1 cellular context compared by ENCODE assay signal in the genomic region with DNA sequence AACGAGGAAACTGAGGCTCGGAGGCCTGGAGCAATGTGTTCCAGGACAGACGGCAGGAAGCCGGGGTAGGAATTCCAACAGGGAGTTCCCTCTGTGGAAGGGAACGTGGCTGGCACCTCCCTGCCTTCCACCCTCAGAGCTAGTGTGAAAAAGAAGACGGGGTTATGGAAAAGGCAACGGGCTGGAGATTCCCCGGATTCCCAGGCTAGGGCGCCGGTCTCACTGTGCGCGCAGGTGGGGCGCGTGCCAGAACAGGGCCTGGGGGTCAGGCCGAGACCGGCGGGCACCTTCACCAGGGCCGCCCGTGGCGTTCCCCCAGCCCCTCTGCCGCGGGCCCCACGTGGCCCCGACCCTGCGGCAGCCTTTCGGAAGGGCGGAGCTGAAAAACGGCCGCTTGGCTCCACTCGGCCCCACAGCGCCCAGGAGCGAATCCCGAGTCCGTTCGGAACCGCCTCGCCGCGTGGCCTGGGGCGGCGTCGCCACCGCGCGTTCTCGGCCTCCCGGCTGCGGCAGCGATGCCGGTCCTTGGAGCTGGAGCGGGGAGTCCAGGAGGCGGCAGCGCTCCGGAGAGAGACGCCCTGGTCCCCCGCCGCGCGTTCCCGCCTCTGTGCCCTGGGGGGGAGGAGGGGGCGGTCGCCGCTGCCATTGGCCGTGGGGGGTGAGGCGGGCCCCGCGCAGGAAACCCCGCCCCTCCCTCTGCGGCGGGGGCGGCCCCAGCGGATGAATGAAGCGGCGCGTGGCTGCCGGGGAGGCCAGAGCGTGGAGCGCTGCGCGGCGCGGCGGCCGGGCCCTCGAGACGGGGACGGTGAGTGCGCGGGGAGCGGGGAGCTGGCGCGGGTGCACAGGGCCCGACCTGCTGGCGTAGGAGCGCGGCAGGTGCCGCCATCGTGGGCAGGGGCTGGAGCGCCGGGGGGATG.
TF ChIP-seq lines count a peak whose summit lies in the region.

A gene with protein sequence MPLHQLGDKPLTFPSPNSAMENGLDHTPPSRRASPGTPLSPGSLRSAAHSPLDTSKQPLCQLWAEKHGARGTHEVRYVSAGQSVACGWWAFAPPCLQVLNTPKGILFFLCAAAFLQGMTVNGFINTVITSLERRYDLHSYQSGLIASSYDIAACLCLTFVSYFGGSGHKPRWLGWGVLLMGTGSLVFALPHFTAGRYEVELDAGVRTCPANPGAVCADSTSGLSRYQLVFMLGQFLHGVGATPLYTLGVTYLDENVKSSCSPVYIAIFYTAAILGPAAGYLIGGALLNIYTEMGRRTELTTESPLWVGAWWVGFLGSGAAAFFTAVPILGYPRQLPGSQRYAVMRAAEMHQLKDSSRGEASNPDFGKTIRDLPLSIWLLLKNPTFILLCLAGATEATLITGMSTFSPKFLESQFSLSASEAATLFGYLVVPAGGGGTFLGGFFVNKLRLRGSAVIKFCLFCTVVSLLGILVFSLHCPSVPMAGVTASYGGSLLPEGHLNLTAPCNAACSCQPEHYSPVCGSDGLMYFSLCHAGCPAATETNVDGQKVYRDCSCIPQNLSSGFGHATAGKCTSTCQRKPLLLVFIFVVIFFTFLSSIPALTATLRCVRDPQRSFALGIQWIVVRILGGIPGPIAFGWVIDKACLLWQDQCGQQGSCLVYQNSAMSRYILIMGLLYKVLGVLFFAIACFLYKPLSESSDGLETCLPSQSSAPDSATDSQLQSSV (plus strand): TSS at position 755 of the 917 bp plus-strand sequence. CDS start 13,952 bp downstream, outside the sequence.

TF ChIP-seq in PFSK-1, 5 proteins besides CTCF, POLR2A, EP300 and RAD21 (continued from another document):
- TF ChIP-seq, protein P1, sequence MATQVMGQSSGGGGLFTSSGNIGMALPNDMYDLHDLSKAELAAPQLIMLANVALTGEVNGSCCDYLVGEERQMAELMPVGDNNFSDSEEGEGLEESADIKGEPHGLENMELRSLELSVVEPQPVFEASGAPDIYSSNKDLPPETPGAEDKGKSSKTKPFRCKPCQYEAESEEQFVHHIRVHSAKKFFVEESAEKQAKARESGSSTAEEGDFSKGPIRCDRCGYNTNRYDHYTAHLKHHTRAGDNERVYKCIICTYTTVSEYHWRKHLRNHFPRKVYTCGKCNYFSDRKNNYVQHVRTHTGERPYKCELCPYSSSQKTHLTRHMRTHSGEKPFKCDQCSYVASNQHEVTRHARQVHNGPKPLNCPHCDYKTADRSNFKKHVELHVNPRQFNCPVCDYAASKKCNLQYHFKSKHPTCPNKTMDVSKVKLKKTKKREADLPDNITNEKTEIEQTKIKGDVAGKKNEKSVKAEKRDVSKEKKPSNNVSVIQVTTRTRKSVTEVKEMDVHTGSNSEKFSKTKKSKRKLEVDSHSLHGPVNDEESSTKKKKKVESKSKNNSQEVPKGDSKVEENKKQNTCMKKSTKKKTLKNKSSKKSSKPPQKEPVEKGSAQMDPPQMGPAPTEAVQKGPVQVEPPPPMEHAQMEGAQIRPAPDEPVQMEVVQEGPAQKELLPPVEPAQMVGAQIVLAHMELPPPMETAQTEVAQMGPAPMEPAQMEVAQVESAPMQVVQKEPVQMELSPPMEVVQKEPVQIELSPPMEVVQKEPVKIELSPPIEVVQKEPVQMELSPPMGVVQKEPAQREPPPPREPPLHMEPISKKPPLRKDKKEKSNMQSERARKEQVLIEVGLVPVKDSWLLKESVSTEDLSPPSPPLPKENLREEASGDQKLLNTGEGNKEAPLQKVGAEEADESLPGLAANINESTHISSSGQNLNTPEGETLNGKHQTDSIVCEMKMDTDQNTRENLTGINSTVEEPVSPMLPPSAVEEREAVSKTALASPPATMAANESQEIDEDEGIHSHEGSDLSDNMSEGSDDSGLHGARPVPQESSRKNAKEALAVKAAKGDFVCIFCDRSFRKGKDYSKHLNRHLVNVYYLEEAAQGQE (IDR thresholded peaks at IDR 0.05; ENCODE audit: insufficient read depth in 1 of 2, low read depth in 2 of 2, low read length in 2 of 2) = no peak
- TF ChIP-seq SIN3A (IDR thresholded peaks at IDR 0.05; ENCODE audit: borderline replicate concordance, insufficient read depth, low read length) (0 out of 2 replicates have a peak, but pooled peaks have one; percentile 28), FOXP2 (optimal IDR thresholded peaks at IDR 0.05; ENCODE audit: borderline replicate concordance, extremely low read depth, extremely low read length, insufficient read depth) (peak; percentile 28), POLR2AphosphoS5 (IDR thresholded peaks at IDR 0.05; ENCODE audit: low read depth, low read length) (peak; percentile 68; the same call in 1 of the 2 replicates)
TF ChIP-seq in PFSK-1: peak in this region for 4.
